Comparison of ENCODE assay signal across 27 cellular contexts in the genomic region with DNA sequence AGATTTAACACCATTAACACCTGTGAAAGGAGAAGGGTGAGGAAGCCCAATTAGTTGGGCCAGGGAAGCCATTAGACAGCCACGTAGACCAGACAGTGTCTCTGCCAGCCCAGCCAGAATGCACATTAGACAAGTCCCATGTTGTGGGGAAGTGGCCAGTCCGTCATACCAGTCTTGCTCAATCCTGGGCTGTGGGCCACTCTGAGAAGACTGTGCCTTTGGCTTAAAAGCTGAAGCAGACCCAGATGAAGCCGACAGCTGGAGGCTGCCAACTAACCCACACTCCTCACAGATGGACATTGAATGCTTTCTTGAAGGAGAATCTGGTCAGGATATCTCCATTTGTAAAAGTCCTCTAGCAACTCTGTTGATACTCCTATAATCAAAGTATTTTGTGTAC.
DNase-seq lines count a peak whose midpoint lies in the region; TF ChIP-seq lines count a peak whose summit lies in the region.
"Had no signal": no experiment of that assay in that cellular context is flagged by ENCODE, and none has a peak within 500 bp of the region (broad histone marks: within the 10 kb centered on the region; RNA-seq: fewer than 3 reads in every experiment).

No MANE protein-coding gene starts in this region.

- H3K4me3 ChIP-seq in AG10803 (ENCODE audit: low read length), result no peak overlapping the region
- H3K4me3 ChIP-seq: BLaER1, gastroesophageal sphincter, GM23248, neural progenitor cell, spleen had no signal

- DNase-seq in AG10803 (ENCODE audit: low read depth), result peak; percentile 60
- peak in 34 of 58 donors; percentile 2 to 63 (median 15) for DNase-seq in anterior cingulate cortex (lab: John Stamatoyannopoulos, UW)
- peak in 34 of 51 donors; percentile 2 to 54 (median 12) for DNase-seq in hypothalamus (lab: John Stamatoyannopoulos, UW)
- peak; percentile 70 for DNase-seq in posterior vena cava (ENCODE audit: low spot score)
- no peak for DNase-seq in NCI-H1105 (lab: John Stamatoyannopoulos, UW)
- no peak for DNase-seq in activated naive CD4-positive, alpha-beta T cell treated with anti-CD3 and anti-CD28 coated beads for 36 hours
- DNase-seq in activated CD4-positive, alpha-beta T cell treated with anti-CD3 and anti-CD28 coated beads for 1 hour, result no peak
- no peak for DNase-seq in NCI-H2227 treated with DMSO at 0.1 percent for 48 hours (lab: John Stamatoyannopoulos, UW)
- DNase-seq: activated CD4-positive, alpha-beta T cell treated with anti-CD3 and anti-CD28 coated beads for 36 hours; activated CD8-positive, alpha-beta memory T cell treated with anti-CD3 and anti-CD28 coated beads for 24 hours; activated T-cell treated with anti-CD3 and anti-CD28 coated beads, Interleukin-2, amount 50 U/mL, for 4 hours; DND-41; effector memory CD8-positive, alpha-beta T cell; GM23248; Karpas-422; NCI-H187 treated with DMSO at 0.1 percent for 48 hours; NCI-H345; NCI-H774; SHP77 treated with DMSO at 0.1 percent for 48 hours; spleen; stimulated activated CD4-positive, alpha-beta T cell treated with anti-CD3 and anti-CD28 coated beads, Interleukin-4, amount 100 ng/mL, for 24 hours; stimulated activated naive CD8-positive, alpha-beta T cell treated with anti-CD3 and anti-CD28 coated beads, Interleukin-15, Interleukin-2, amounts not matched to agents 100 U/mL and 50 U/mL, for 24 hours had no signal

- no peak overlapping the region for H3K4me3 Mint-ChIP-seq in activated naive CD4-positive, alpha-beta T cell treated with anti-CD3 and anti-CD28 coated beads for 36 hours
- H3K4me3 Mint-ChIP-seq: activated CD4-positive, alpha-beta T cell treated with anti-CD3 and anti-CD28 coated beads for 36 hours; activated T-cell treated with anti-CD3 and anti-CD28 coated beads, Interleukin-2, amount 50 U/mL, for 4 hours; brain; effector memory CD8-positive, alpha-beta T cell; neural progenitor cell had no signal

- no peaks in the 10 kb centered on the region for H3K4me1 Mint-ChIP-seq in activated naive CD4-positive, alpha-beta T cell treated with anti-CD3 and anti-CD28 coated beads for 36 hours (ENCODE audit: low read depth)
- H3K4me1 Mint-ChIP-seq: activated CD4-positive, alpha-beta T cell treated with anti-CD3 and anti-CD28 coated beads for 36 hours; brain; neural progenitor cell had no signal

- H3K27me3 Mint-ChIP-seq in activated naive CD4-positive, alpha-beta T cell treated with anti-CD3 and anti-CD28 coated beads for 36 hours (ENCODE audit: low read depth), result peaks cover 5% of the 10 kb centered on the region
- H3K27me3 Mint-ChIP-seq: effector memory CD8-positive, alpha-beta T cell had no signal

- H3K27ac Mint-ChIP-seq in activated naive CD4-positive, alpha-beta T cell treated with anti-CD3 and anti-CD28 coated beads for 36 hours, result no peak overlapping the region
- H3K27ac Mint-ChIP-seq: activated CD4-positive, alpha-beta T cell treated with anti-CD3 and anti-CD28 coated beads for 36 hours; activated naive CD4-positive, alpha-beta T cell treated with anti-CD3 and anti-CD28 coated beads, Interleukin-2, amount 50 U/mL, for 72 hours; brain; effector memory CD8-positive, alpha-beta T cell; neural progenitor cell had no signal

- no peak for TF ChIP-seq CTCF in AG10803 (conservative IDR thresholded peaks at IDR 0.05; ENCODE audit: low read length)

- no peaks in the 10 kb centered on the region for H3K36me3 Mint-ChIP-seq in activated naive CD4-positive, alpha-beta T cell treated with anti-CD3 and anti-CD28 coated beads for 36 hours (ENCODE audit: low read depth)
- H3K36me3 Mint-ChIP-seq: activated naive CD4-positive, alpha-beta T cell treated with anti-CD3 and anti-CD28 coated beads, Interleukin-2, amount 50 U/mL, for 72 hours; brain; neural progenitor cell had no signal

- CTCF ChIA-PET in activated naive CD4-positive, alpha-beta T cell treated with anti-CD3 and anti-CD28 coated beads for 36 hours (lab: Charles Lee), result no interaction called here

- no peaks in the 10 kb centered on the region for H3K9me3 Mint-ChIP-seq in activated naive CD4-positive, alpha-beta T cell treated with anti-CD3 and anti-CD28 coated beads for 36 hours
- H3K9me3 Mint-ChIP-seq: neural progenitor cell had no signal

- intact Hi-C loops in posterior vena cava (cut with DNase I), result no loop called here
- intact Hi-C loops in activated naive CD4-positive, alpha-beta T cell treated with anti-CD3 and anti-CD28 coated beads for 36 hours (cut with micrococcal nuclease), result no loop called here

Comparison
In these comparisons a context has a peak if more than half of its experiments do, and no peak if none do; other contexts are left out.
1. DNase-seq: peak in AG10803 (single experiment), anterior cingulate cortex (34 of 58), hypothalamus (34 of 51) and posterior vena cava (single experiment); none in NCI-H1105 (single experiment), activated naive CD4-positive, alpha-beta T cell treated with anti-CD3 and anti-CD28 coated beads for 36 hours (single experiment), activated CD4-positive, alpha-beta T cell treated with anti-CD3 and anti-CD28 coated beads for 1 hour (single experiment) and NCI-H2227 treated with DMSO at 0.1 percent for 48 hours (single experiment).